21 cellular contexts compared by ENCODE assay signal in the genomic region with DNA sequence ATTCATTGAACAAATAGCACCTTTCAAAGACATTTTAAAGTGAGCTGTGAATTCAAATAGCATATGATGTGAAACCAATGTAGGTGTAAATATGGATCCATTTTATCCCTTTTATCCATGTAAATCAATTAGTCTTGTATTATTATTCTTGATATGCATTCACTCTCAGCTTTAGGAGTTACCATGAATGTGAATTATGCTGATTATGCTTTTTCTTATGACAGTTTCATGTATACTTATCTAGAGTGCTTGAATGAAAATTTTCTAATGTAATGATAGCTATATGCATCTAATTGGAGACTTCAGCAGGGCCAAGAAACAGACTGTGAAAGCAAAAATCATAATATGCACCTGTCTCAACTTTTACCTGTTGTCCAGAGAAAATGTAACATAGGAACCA.
"Had no signal": no experiment of that assay in that cellular context is flagged by ENCODE, and none has a peak within 500 bp of the region (broad histone marks: within the 10 kb centered on the region; RNA-seq: fewer than 3 reads in every experiment).

No MANE protein-coding gene starts in this region.

- H3K36me3 ChIP-seq: MG63, SJSA1 had no signal

- H3K9me3 ChIP-seq: MG63, SJSA1 had no signal

- H3K4me3 ChIP-seq: MG63, SJSA1, SK-N-MC had no signal

- FAIRE-seq: HTR-8/SVneo, RCC 7860 had no signal

- DNase-seq: MG63, NCI-H1092, NCI-H1105 treated with DMSO at 0.1 percent for 48 hours, NCI-H1417 treated with DMSO at 0.1 percent for 48 hours, NCI-H146, NCI-H1694 treated with DMSO at 0.1 percent for 48 hours, NCI-H1930, NCI-H2081, NCI-H2107, NCI-H2227 treated with DMSO at 0.1 percent for 48 hours, NCI-H524, NCI-H526 treated with DMSO at 0.1 percent for 48 hours, NCI-H748 treated with DMSO at 0.1 percent for 48 hours, Right ventricle myocardium superior, RPMI8226, SIG-M5 had no signal

- H3K27me3 ChIP-seq: MG63, SJSA1 had no signal

- H3K4me1 ChIP-seq: SJSA1 had no signal

- H3K27ac ChIP-seq: HL-60, SJSA1, SK-N-MC had no signal
